15 cellular contexts compared by ENCODE assay signal in the genomic region with DNA sequence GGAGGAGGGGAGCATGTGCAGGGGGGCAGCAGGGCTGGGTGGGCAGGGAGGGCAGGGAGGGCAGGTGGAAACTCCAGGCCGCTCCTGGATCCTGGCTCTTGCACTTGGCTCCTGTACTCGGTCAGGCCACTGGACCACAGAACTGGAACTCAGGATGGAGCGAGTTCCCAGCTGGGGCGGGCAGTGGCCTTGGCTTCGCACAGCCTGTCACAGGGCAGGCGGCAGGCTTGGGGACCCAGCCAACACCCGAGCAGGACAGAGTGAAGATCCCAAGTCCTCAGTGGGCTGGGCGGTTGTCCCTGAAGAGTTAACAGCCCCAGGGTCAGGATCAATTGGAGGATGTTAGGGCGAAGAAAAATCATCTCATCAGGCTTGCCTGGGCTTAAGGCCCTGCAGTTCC. TPM values are rescaled to one million over a fixed set of nuclear protein-coding genes. Genes with fewer than 3 reads are reported as not detected.
DNase-seq lines count a peak whose midpoint lies in the region; ATAC-seq and TF ChIP-seq lines count a peak whose summit lies in the region.
"Had no signal": no experiment of that assay in that cellular context is flagged by ENCODE, and none has a peak within 500 bp of the region (broad histone marks: within the 10 kb centered on the region; RNA-seq: fewer than 3 reads in every experiment).

No MANE protein-coding gene starts in this region.

- H3K4me3 ChIP-seq in heart right ventricle (peak overlapping the region in 3 of 10 donors; percentile 8 to 23 (median 11)), mucosa of descending colon (no peak overlapping the region)
- H3K4me3 ChIP-seq: A549 had no signal

- H3K4me1 ChIP-seq in heart right ventricle (peaks cover 47 to 83% (median 65%) of the 10 kb centered on the region in 9 donors), mucosa of descending colon (ENCODE audit: low read depth) (peaks cover 3% of the 10 kb centered on the region)
- H3K4me1 ChIP-seq: A549 had no signal

- H3K9me3 ChIP-seq in heart right ventricle, result no peaks in the 10 kb centered on the region
- no peaks in the 10 kb centered on the region for H3K9me3 ChIP-seq in mucosa of descending colon
- H3K9me3 ChIP-seq: A549 had no signal

- peak overlapping the region; percentile 62 to 91 (median 83) for H3K27ac ChIP-seq in heart right ventricle
- H3K27ac ChIP-seq: A549 had no signal

- intact Hi-C loops in heart right ventricle (cut with DNase I) (loop anchor here in 2 of 10 donors (2.0 kb wide), 1 partner anchor 21 kb away; no protein-coding TSS in a partner anchor), left cardiac atrium (cut with DNase I) (no loop called here), mucosa of descending colon (cut with DNase I, micrococcal nuclease) (no loop called here)

- ATAC-seq in heart right ventricle, result peak in 4 of 8 donors; percentile 11 to 28 (median 16)
- no peak for ATAC-seq in left cardiac atrium
- ATAC-seq in HG02571 (IDR thresholded peaks at IDR 0.05; ENCODE audit: unreplicated experiment), result no peak
- no peak for ATAC-seq in mucosa of descending colon
- no peak for ATAC-seq in HG02885 (IDR thresholded peaks at IDR 0.05; ENCODE audit: poor library complexity, unreplicated experiment)
- ATAC-seq: A549, Panc1 had no signal

- DNase-seq in heart right ventricle, result peak in 1 of 2 donors; percentile 49
- no peak for DNase-seq in left cardiac atrium
- peak in 33 of 51 donors; percentile 12 to 72 (median 52) for DNase-seq in hypothalamus (lab: John Stamatoyannopoulos, UW)
- peak; percentile 51 for DNase-seq in putamen (ENCODE audit: low spot score)
- no peak for DNase-seq in NCI-H82 (lab: John Stamatoyannopoulos, UW)
- no peak for DNase-seq in mucosa of descending colon
- DNase-seq: activated naive CD4-positive, alpha-beta T cell treated with anti-CD3 and anti-CD28 coated beads, Interleukin-2, amount 10 ng/mL, durations not matched to agents 7 days and 5 days; cortex of kidney; NCI-H345; T1000 had no signal

- H3K36me3 ChIP-seq in heart right ventricle, result no peaks in the 10 kb centered on the region
- H3K36me3 ChIP-seq in mucosa of descending colon (ENCODE audit: low read depth), result no peaks in the 10 kb centered on the region

- peaks cover 0 to 11% (median 0%) of the 10 kb centered on the region in 7 donors for H3K27me3 ChIP-seq in heart right ventricle

- WGBS in heart right ventricle, 2 donors, result 43 to 60% methylated on average over 9 of the region's 9 CpGs

- TF ChIP-seq CTCF in heart right ventricle (IDR thresholded peaks at IDR 0.05) (no peak), mucosa of descending colon (IDR thresholded peaks at IDR 0.05) (no peak)

RNA-seq across cellular contexts. Expression of a gene that starts 22.1 kb away (rescaled TPM):
- total RNA-seq in heart right ventricle (10 to 100 TPM in 2 of 10 donors, 1 to 10 TPM in 8; 4.2 to 10.6 (median 7.4) TPM), left cardiac atrium (10 to 100 TPM; 11.1 to 13.8 TPM), mucosa of descending colon (10 to 100 TPM in 2 of 3 donors, 1 to 10 TPM in 1; 6.7 to 11.6 (median 11.0) TPM)
- polyA plus RNA-seq in heart right ventricle, result 1 to 10 TPM; 2.6 to 2.9 TPM
- total RNA-seq: activated CD8-positive, alpha-beta memory T cell treated with anti-CD3 and anti-CD28 coated beads for 36 hours had no signal

Comparison
In these comparisons a context has a peak if more than half of its experiments do, and no peak if none do; other contexts are left out.
1. DNase-seq: peak in hypothalamus (33 of 51) and putamen (single experiment); none in left cardiac atrium (single experiment), NCI-H82 (single experiment) and mucosa of descending colon (0 of 3).